ENCODE assay signal across 8 cellular contexts in the genomic region with DNA sequence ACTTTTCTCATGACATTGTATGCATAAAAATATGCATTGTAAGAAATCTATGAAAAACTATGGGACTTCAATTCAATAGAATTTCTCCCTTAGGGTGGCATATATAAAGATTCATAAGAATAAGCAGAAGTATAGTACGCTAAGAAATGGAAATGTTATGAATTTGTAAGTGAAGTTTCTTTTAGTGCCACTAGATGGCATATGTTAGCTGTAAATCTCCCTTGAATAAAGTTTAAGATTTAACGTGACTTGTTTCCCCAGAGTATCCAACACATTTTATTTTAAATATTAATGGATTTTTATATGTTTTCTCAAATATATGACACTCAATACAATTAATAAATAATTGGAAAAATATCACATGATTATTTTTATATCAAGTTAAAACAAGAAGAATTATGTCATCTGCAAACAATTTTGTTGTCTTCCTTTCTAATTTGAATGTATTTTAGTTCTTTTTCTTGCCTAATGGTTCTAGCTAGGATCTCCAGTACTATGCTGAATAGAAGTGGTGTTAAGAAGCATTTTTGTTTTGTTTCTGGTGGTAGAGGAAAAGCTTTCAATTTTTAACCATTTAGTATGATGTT.
DNase-seq lines count a peak whose midpoint lies in the region; ATAC-seq and TF ChIP-seq lines count a peak whose summit lies in the region.

No MANE protein-coding gene starts in this region.

- H3K4me2 ChIP-seq in neural progenitor cell, result no peak overlapping the region

- H3K4me1 Mint-ChIP-seq in neural progenitor cell (peaks cover 2% of the 10 kb centered on the region), immature natural killer cell (no peaks in the 10 kb centered on the region)

- H3K27ac Mint-ChIP-seq in neural progenitor cell (no peak overlapping the region), immature natural killer cell (no peak overlapping the region)

- no peaks in the 10 kb centered on the region for H3K36me3 ChIP-seq in neural progenitor cell

- H3K4me1 ChIP-seq in neural progenitor cell, result no peaks in the 10 kb centered on the region

- H3K79me2 ChIP-seq in neural progenitor cell (ENCODE audit: low read depth), result no peaks in the 10 kb centered on the region

- H3K27me3 Mint-ChIP-seq in neural progenitor cell (ENCODE audit: insufficient read depth, low read depth), result no peaks in the 10 kb centered on the region
- H3K27me3 Mint-ChIP-seq in immature natural killer cell (ENCODE audit: low read depth in 3 of 3), result peaks cover 0 to 2% (median 0%) of the 10 kb centered on the region in 3 donors

- H3K9me3 Mint-ChIP-seq in neural progenitor cell, result peaks cover 3% of the 10 kb centered on the region
- H3K9me3 Mint-ChIP-seq in immature natural killer cell, result peaks cover 0 to 5% (median 1%) of the 10 kb centered on the region in 6 donors

- no peak overlapping the region for H2AFZ ChIP-seq in neural progenitor cell (replicated peaks)

- H3K4me3 ChIP-seq in neural progenitor cell, result no peak overlapping the region

- H3K9ac ChIP-seq in neural progenitor cell, result no peak overlapping the region

- H3K36me3 Mint-ChIP-seq in neural progenitor cell (no peaks in the 10 kb centered on the region), immature natural killer cell (no peaks in the 10 kb centered on the region)

- DNase-seq in DMS 273 treated with DMSO at 0.1 percent for 48 hours (lab: John Stamatoyannopoulos, UW) (peak; percentile 26), NCI-H2227 treated with DMSO at 0.1 percent for 48 hours (lab: John Stamatoyannopoulos, UW) (peak; percentile 27), cerebellar cortex (ENCODE audit: low spot score) (peak; percentile 38), neural progenitor cell (ENCODE audit: low spot score) (peak; percentile 25), D341Med (ENCODE audit: low spot score) (no peak), immature natural killer cell (no peak)

- peak; percentile 71 for TF ChIP-seq CTCF in neural progenitor cell (IDR thresholded peaks at IDR 0.05)

- no peak overlapping the region for H3K27ac ChIP-seq in neural progenitor cell

- no peaks in the 10 kb centered on the region for H3K27me3 ChIP-seq in neural progenitor cell

- H4K20me1 ChIP-seq in neural progenitor cell (ENCODE audit: low read depth), result no peaks in the 10 kb centered on the region

- H3K4me3 Mint-ChIP-seq in neural progenitor cell (no peak overlapping the region), immature natural killer cell (no peak overlapping the region)

- ATAC-seq in GM21723 (IDR thresholded peaks at IDR 0.05; ENCODE audit: unreplicated experiment) (peak; percentile 81), HG03045 (IDR thresholded peaks at IDR 0.05; ENCODE audit: unreplicated experiment) (no peak)

- H3F3A ChIP-seq in neural progenitor cell (ENCODE audit: low read depth), result no peaks in the 10 kb centered on the region

- H3K9me3 ChIP-seq in neural progenitor cell (ENCODE audit: low read depth), result no peaks in the 10 kb centered on the region

Comparison
In these comparisons a context has a peak if more than half of its experiments do, and no peak if none do; other contexts are left out.
1. DNase-seq: peak in DMS 273 treated with DMSO at 0.1 percent for 48 hours (single experiment), NCI-H2227 treated with DMSO at 0.1 percent for 48 hours (single experiment), cerebellar cortex (single experiment) and neural progenitor cell (single experiment); none in D341Med (single experiment) and immature natural killer cell (0 of 3).